In the genomic region with DNA sequence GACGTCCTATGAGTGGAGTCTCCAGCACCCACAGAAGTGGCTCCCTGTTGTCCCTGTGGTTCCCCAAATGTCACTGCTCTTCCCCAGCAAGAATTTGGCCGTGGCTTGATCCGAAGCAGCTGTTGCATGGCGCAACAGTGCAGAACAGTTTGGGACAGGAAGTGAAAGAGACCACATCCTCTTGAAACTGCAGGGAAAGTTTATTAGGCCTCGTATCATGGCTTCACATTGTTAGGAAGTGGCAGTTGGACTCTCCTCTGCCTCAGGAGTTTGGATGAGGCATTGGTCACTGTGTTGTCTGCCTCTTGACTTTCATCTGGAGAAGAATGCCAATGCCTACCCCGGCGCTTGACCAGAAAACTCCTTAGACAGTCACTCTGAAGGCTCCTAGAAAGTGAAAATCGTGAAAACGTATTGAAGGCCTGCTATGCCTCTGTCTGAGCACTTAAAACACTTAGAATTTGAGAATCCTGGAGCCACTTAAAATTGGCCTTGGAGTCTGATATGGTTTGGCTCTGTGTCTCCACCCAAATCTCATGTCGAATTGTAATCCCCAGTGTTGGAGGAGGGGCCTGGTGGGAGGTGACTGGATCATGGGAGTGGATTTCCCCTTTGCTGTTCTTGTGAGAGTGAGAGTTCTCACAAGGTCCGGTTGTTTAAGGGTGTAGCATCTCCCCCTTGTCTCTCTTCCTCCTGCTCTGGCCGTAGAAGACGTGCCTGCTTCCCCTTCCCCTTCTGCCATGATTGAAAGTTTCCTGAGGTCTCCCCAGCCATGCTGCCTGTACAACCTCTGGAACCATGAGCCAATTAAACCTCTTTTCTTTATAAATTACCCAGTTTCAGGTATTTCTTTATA, we compare ENCODE assay signal across 8 cellular contexts.
DNase-seq lines count a peak whose midpoint lies in the region; ATAC-seq and TF ChIP-seq lines count a peak whose summit lies in the region.

No MANE protein-coding gene starts in this region.

- H3K4me1 ChIP-seq in BLaER1 treated with 17β-estradiol and CSF1 and Interleukin-3, amounts not matched to agents 10 nM and 100 nM: peaks cover 52 to 74% (median 62%) of the 10 kb centered on the region in 10 experiments
- H3K4me1 ChIP-seq in neutrophil (ENCODE audit: control insufficient read depth in 1 of 2, insufficient read depth in 1 of 2, low read depth in 1 of 2, low read length in 1 of 2) (peaks cover 35 to 40% of the 10 kb centered on the region in 2 experiments), thyroid gland (no peaks in the 10 kb centered on the region)

- peaks cover 0 to 73% (median 47%) of the 10 kb centered on the region in 11 experiments; a peak in 20 of 22 replicates for H3K9me3 ChIP-seq in BLaER1 treated with 17β-estradiol and CSF1 and Interleukin-3, amounts not matched to agents 10 nM and 100 nM (replicated peaks in 1 of 11)
- no peaks in the 10 kb centered on the region for H3K9me3 ChIP-seq in neutrophil
- H3K9me3 ChIP-seq in thyroid gland: no peaks in the 10 kb centered on the region

- peaks cover 0 to 13% (median 0%) of the 10 kb centered on the region in 11 experiments; a peak in 4 of 22 replicates for H3K36me3 ChIP-seq in BLaER1 treated with 17β-estradiol and CSF1 and Interleukin-3, amounts not matched to agents 10 nM and 100 nM
- no peaks in the 10 kb centered on the region for H3K36me3 ChIP-seq in neutrophil
- H3K36me3 ChIP-seq in thyroid gland: no peaks in the 10 kb centered on the region

- intact Hi-C loops in thyroid gland (cut with DNase I): no loop called here

- TF ChIP-seq POLR2A in thyroid gland (IDR thresholded peaks at IDR 0.05): no peak

- H3K4me3 ChIP-seq in BLaER1 treated with 17β-estradiol and CSF1 and Interleukin-3, amounts not matched to agents 10 nM and 100 nM: peak overlapping the region in 7 of 10 experiments; percentile 16 to 45 (median 33); a peak in 14 of 20 replicates
- peak overlapping the region; percentile 44 to 49 for H3K4me3 ChIP-seq in neutrophil (ENCODE audit: low read depth in 1 of 2, low read length in 1 of 2)
- H3K4me3 ChIP-seq in thyroid gland (replicated peaks in 1 of 3): no peak overlapping the region

- DNase-seq in thyroid gland: no peak
- no peak for DNase-seq in 8988T
- DNase-seq in DMS79 treated with DMSO at 0.1 percent for 48 hours (lab: John Stamatoyannopoulos, UW): no peak

- TF ChIP-seq CTCF in neutrophil (IDR thresholded peaks at IDR 0.05): peak; percentile 10
- TF ChIP-seq CTCF in thyroid gland (IDR thresholded peaks at IDR 0.05): no peak

- no peaks in the 10 kb centered on the region for H3K36me3 Mint-ChIP-seq in activated T-helper 17 cell treated with anti-CD3 and anti-CD28 coated beads, Interleukin-2, amount 50 U/mL, for 72 hours (ENCODE audit: low read depth)

- H3K4me1 Mint-ChIP-seq in activated T-helper 17 cell treated with anti-CD3 and anti-CD28 coated beads, Interleukin-2, amount 50 U/mL, for 72 hours: peaks cover 23% of the 10 kb centered on the region

- peak overlapping the region; percentile 79 for H3K27ac Mint-ChIP-seq in activated T-helper 17 cell treated with anti-CD3 and anti-CD28 coated beads, Interleukin-2, amount 50 U/mL, for 72 hours

- peak overlapping the region; percentile 65 to 85 (median 69) for H3K4me2 ChIP-seq in BLaER1 treated with 17β-estradiol and CSF1 and Interleukin-3, amounts not matched to agents 10 nM and 100 nM

- 78 to 82% methylated on average over 13 of the region's 13 CpGs for WGBS in thyroid gland, 2 donors

- ATAC-seq in GM19351 (IDR thresholded peaks at IDR 0.05; ENCODE audit: unreplicated experiment) (peak; percentile 73), HG03469 (IDR thresholded peaks at IDR 0.05; ENCODE audit: unreplicated experiment) (peak; percentile 65)
- ATAC-seq in activated T-helper 17 cell treated with anti-CD3 and anti-CD28 coated beads, Interleukin-2, amount 50 U/mL, for 72 hours (replicated peaks): peak; percentile 53

- H3K27me3 Mint-ChIP-seq in activated T-helper 17 cell treated with anti-CD3 and anti-CD28 coated beads, Interleukin-2, amount 50 U/mL, for 72 hours: no peaks in the 10 kb centered on the region

- H3K9me3 Mint-ChIP-seq in activated T-helper 17 cell treated with anti-CD3 and anti-CD28 coated beads, Interleukin-2, amount 50 U/mL, for 72 hours: no peaks in the 10 kb centered on the region

- H3K9ac ChIP-seq in BLaER1 treated with 17β-estradiol and CSF1 and Interleukin-3, amounts not matched to agents 10 nM and 100 nM: peak overlapping the region; percentile 64 to 87 (median 83); a peak in 21 of 22 replicates

- peak overlapping the region; percentile 85 to 99 (median 97) for H3K27ac ChIP-seq in BLaER1 treated with 17β-estradiol and CSF1 and Interleukin-3, amounts not matched to agents 10 nM and 100 nM
- H3K27ac ChIP-seq in neutrophil: peak overlapping the region; percentile 89
- H3K27ac ChIP-seq in thyroid gland: no peak overlapping the region

- no peaks in the 10 kb centered on the region for H3K27me3 ChIP-seq in BLaER1 treated with 17β-estradiol and CSF1 and Interleukin-3, amounts not matched to agents 10 nM and 100 nM
- H3K27me3 ChIP-seq in neutrophil (no peaks in the 10 kb centered on the region), thyroid gland (no peaks in the 10 kb centered on the region)

- H3K4me3 Mint-ChIP-seq in activated T-helper 17 cell treated with anti-CD3 and anti-CD28 coated beads, Interleukin-2, amount 50 U/mL, for 72 hours: peak overlapping the region; percentile 61

- H4K20me1 ChIP-seq in BLaER1 treated with 17β-estradiol and CSF1 and Interleukin-3, amounts not matched to agents 10 nM and 100 nM: no peaks in the 10 kb centered on the region

Comparison
In these comparisons a context has a peak if more than half of its experiments do, and no peak if none do; other contexts are left out.
1. H3K27ac ChIP-seq: peak in BLaER1 treated with 17β-estradiol and CSF1 and Interleukin-3, amounts not matched to agents 10 nM and 100 nM (11 of 11) and neutrophil (single experiment); none in thyroid gland (0 of 3).
2. H3K4me3 ChIP-seq: peak in BLaER1 treated with 17β-estradiol and CSF1 and Interleukin-3, amounts not matched to agents 10 nM and 100 nM (7 of 10) and neutrophil (2 of 2); none in thyroid gland (0 of 3).
3. Peak in every context shown above with its lines, with median percentiles within 50 percentile points of each other: ATAC-seq.